Comparison of ENCODE assay signal across 8 cellular contexts in genomic region chr16:47037746-47038458, GRCh38.
A peak's percentile ranks its signal among the peaks of the same experiment; 100 is the strongest.
DNase-seq lines count a peak whose midpoint lies in the region; ATAC-seq and TF ChIP-seq lines count a peak whose summit lies in the region.

No MANE protein-coding gene starts in this region.

- peak; percentile 89 for ATAC-seq in HG02678 (IDR thresholded peaks at IDR 0.05; ENCODE audit: unreplicated experiment)

- H3K4me3 ChIP-seq in brain microvascular endothelial cell (ENCODE audit: low read depth, low read length) (peak overlapping the region; percentile 60), smooth muscle cell (peak overlapping the region; percentile 65)

- peak; percentile 43 to 59 for DNase-seq in NCI-H2081 (lab: John Stamatoyannopoulos, UW)
- DNase-seq in NCI-H2081 treated with DMSO at 0.1 percent for 48 hours (lab: John Stamatoyannopoulos, UW) = no peak
- peak; percentile 67 for DNase-seq in NCI-H1092 treated with DMSO at 0.1 percent for 48 hours (lab: John Stamatoyannopoulos, UW)
- DNase-seq in UCSD-AML1 (lab: John Stamatoyannopoulos, UW; ENCODE audit: unreplicated experiment) = peak; percentile 83
- peak; percentile 72 for DNase-seq in brain microvascular endothelial cell
- peak; percentile 96 for DNase-seq in iPS-NIHi7 (ENCODE audit: extremely low spot score)
- DNase-seq in smooth muscle cell (lab: John Stamatoyannopoulos, UW; ENCODE audit: unreplicated experiment) = peak; percentile 83

- no peaks in the 10 kb centered on the region for H3K9me3 ChIP-seq in smooth muscle cell (replicated peaks; ENCODE audit: low read depth)

- TF ChIP-seq CTCF in brain microvascular endothelial cell (IDR thresholded peaks at IDR 0.05; ENCODE audit: low read depth, low read length, missing control alignments) (peak; percentile 85), smooth muscle cell (IDR thresholded peaks at IDR 0.05; ENCODE audit: borderline replicate concordance, insufficient read depth, poor library complexity, severe bottlenecking) (peak; percentile 95)

- H3K9ac ChIP-seq in smooth muscle cell (ENCODE audit: low read depth) = peak overlapping the region; percentile 67

- no peaks in the 10 kb centered on the region for H3K36me3 ChIP-seq in brain microvascular endothelial cell (replicated peaks)
- no peaks in the 10 kb centered on the region for H3K36me3 ChIP-seq in smooth muscle cell (ENCODE audit: low read depth)

- H3K27me3 ChIP-seq in brain microvascular endothelial cell (replicated peaks) (no peaks in the 10 kb centered on the region), smooth muscle cell (ENCODE audit: low read depth) (no peaks in the 10 kb centered on the region)

- in situ Hi-C loops in brain microvascular endothelial cell (cut with HindIII; ENCODE audit: low pct_ligation_motif_present, low sequenced_read_pairs) = no loop called here

- H3K27ac ChIP-seq in brain microvascular endothelial cell = peak overlapping the region; percentile 69
- H3K27ac ChIP-seq in smooth muscle cell (ENCODE audit: low read depth) = no peak overlapping the region

- H4K20me1 ChIP-seq in smooth muscle cell (ENCODE audit: low read depth) = no peaks in the 10 kb centered on the region

- H3K4me2 ChIP-seq in smooth muscle cell = peak overlapping the region; percentile 93

- no peaks in the 10 kb centered on the region for H3K4me1 ChIP-seq in smooth muscle cell (ENCODE audit: low read depth)

- no peaks in the 10 kb centered on the region for H3F3A ChIP-seq in smooth muscle cell (ENCODE audit: low read depth)

- 9% methylated on average over 55 of the region's 67 CpGs for WGBS in smooth muscle cell (ENCODE audit: low lambda C conversion rate)

- H2AFZ ChIP-seq in smooth muscle cell (ENCODE audit: low read depth) = peak overlapping the region; percentile 100

- no peaks in the 10 kb centered on the region for H3K79me2 ChIP-seq in smooth muscle cell (ENCODE audit: low read depth)
